Comparison of ENCODE assay signal across 13 cellular contexts in the genomic region with DNA sequence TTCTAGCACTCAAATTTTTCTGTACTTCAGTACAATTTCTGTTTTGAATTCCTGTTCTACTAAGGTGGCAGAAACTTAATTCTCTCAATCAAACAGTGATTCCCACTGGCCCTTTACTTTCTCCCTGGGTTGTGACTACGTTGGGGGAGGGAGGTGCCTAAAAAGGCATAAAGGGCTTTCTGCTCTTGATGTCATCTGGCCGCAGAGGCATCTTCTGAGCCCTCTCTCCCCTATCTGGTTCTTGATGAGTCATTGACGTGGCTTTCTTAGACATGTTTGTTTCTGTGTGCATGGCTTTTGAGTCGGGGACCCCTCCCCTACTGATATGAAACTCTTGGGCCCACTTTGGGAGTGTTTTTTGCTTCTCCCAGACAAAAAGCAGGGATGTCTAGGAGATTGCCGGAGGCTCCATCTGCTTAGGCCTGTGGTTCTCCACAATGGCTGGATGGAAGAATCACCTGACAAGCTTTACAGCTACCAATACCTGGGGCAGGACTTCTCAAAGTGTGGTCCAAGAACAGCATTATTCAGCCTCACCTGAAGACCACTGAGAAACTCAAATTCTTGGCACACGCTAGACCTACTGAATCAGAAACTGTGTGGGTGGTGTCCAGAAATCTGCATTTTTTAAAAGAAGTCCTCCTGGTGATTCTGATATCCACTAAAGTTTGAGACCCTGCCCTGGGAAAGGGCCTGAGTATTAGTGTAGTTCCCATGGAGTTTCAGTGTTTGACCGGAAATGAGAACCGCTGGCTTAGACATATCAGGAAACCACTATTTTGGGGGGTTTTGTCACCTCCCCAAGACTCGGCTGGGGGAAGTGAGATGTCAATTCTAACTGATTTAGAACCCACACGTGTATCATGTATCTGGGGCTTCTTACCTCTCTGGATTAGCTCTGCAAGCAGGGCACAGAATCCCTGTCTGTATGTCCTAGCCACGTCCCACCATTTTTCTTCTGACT.
DNase-seq lines count a peak whose midpoint lies in the region; ATAC-seq lines count a peak whose summit lies in the region.
"Had no signal": no experiment of that assay in that cellular context is flagged by ENCODE, and none has a peak within 500 bp of the region (broad histone marks: within the 10 kb centered on the region; RNA-seq: fewer than 3 reads in every experiment).

No MANE protein-coding gene starts in this region.

- H3K79me1 ChIP-seq in neuronal stem cell (ENCODE audit: low read depth, low read length), result no peaks in the 10 kb centered on the region

- H3K36me3 ChIP-seq in neuronal stem cell (replicated peaks in 1 of 2; ENCODE audit: control insufficient read depth in 2 of 2, insufficient read depth in 2 of 2, low read length in 2 of 2), result no peaks in the 10 kb centered on the region
- H3K36me3 ChIP-seq: cardiac muscle cell, sigmoid colon had no signal

- H3K27ac ChIP-seq in neuronal stem cell (replicated peaks; ENCODE audit: low read length), result no peak overlapping the region
- H3K27ac ChIP-seq: cardiac muscle cell, sigmoid colon had no signal

- H3K4me3 Mint-ChIP-seq in activated naive CD8-positive, alpha-beta T cell treated with anti-CD3 and anti-CD28 coated beads for 36 hours, result no peak overlapping the region
- H3K4me3 Mint-ChIP-seq: CD4-positive, CD25-positive, alpha-beta regulatory T cell had no signal

- no peaks in the 10 kb centered on the region for H3K27me3 ChIP-seq in neuronal stem cell (ENCODE audit: control insufficient read depth in 3 of 3, insufficient read depth in 3 of 3, low read depth in 1 of 3, low read length in 3 of 3)
- H3K27me3 ChIP-seq: cardiac muscle cell, sigmoid colon had no signal

- peaks cover 7% of the 10 kb centered on the region for H3K27me3 Mint-ChIP-seq in activated naive CD8-positive, alpha-beta T cell treated with anti-CD3 and anti-CD28 coated beads for 36 hours
- H3K27me3 Mint-ChIP-seq: CD4-positive, CD25-positive, alpha-beta regulatory T cell had no signal

- H2AFZ ChIP-seq in neuronal stem cell (ENCODE audit: low read length), result peak overlapping the region; percentile 60

- H3K18ac ChIP-seq in neuronal stem cell (ENCODE audit: low read length), result no peak overlapping the region

- no peak overlapping the region for H4K8ac ChIP-seq in neuronal stem cell (ENCODE audit: low read depth, low read length)

- H2BK5ac ChIP-seq in neuronal stem cell (ENCODE audit: low read length), result no peak overlapping the region

- ATAC-seq in GM21786 (IDR thresholded peaks at IDR 0.05; ENCODE audit: unreplicated experiment) (peak; percentile 57), HG02970 (IDR thresholded peaks at IDR 0.05; ENCODE audit: low FRiP score, unreplicated experiment) (no peak), HG03097 (IDR thresholded peaks at IDR 0.05; ENCODE audit: low FRiP score, unreplicated experiment) (no peak)
- ATAC-seq: Panc1 had no signal

- no peaks in the 10 kb centered on the region for H3K9me3 Mint-ChIP-seq in activated naive CD8-positive, alpha-beta T cell treated with anti-CD3 and anti-CD28 coated beads for 36 hours

- DNase-seq in ELF-1 (ENCODE audit: low read depth, low spot score), result peak; percentile 61
- peak; percentile 10 for DNase-seq in activated naive CD8-positive, alpha-beta T cell treated with anti-CD3 and anti-CD28 coated beads for 36 hours
- no peak for DNase-seq in neuronal stem cell (ENCODE audit: low spot score)
- no peak for DNase-seq in occipital lobe (lab: John Stamatoyannopoulos, UW)
- DNase-seq in stimulated activated CD4-positive, alpha-beta T cell treated with anti-CD3 and anti-CD28 coated beads, Interleukin-1b, Interleukin-23, amount 100 ng/mL, for 48 hours, result no peak
- DNase-seq: CD4-positive, CD25-positive, alpha-beta regulatory T cell; mucosa of descending colon; sigmoid colon had no signal

- no peak overlapping the region for H3K14ac ChIP-seq in neuronal stem cell (ENCODE audit: low read length)

- H3K4me1 ChIP-seq in neuronal stem cell (ENCODE audit: control insufficient read depth in 2 of 2, insufficient read depth in 1 of 2, low read depth in 1 of 2, low read length in 2 of 2), result peaks cover 4 to 33% of the 10 kb centered on the region in 2 donors

- no peaks in the 10 kb centered on the region for H3K9me3 ChIP-seq in neuronal stem cell (replicated peaks in 1 of 2; ENCODE audit: control insufficient read depth in 2 of 2, insufficient read depth in 1 of 2, low read depth in 1 of 2, low read length in 2 of 2)
- H3K9me3 ChIP-seq: mucosa of descending colon, sigmoid colon had no signal

- H3K4ac ChIP-seq in neuronal stem cell (ENCODE audit: low read length), result no peak overlapping the region

- no peak overlapping the region for H3K9ac ChIP-seq in neuronal stem cell (ENCODE audit: low read depth, low read length, poor library complexity)

- H3K36me3 Mint-ChIP-seq in activated naive CD8-positive, alpha-beta T cell treated with anti-CD3 and anti-CD28 coated beads for 36 hours, result no peaks in the 10 kb centered on the region
- H3K36me3 Mint-ChIP-seq: CD4-positive, CD25-positive, alpha-beta regulatory T cell had no signal

- no peak overlapping the region for H2AK5ac ChIP-seq in neuronal stem cell (ENCODE audit: low read depth, low read length)

- no peak overlapping the region for H4K91ac ChIP-seq in neuronal stem cell (ENCODE audit: low read depth, low read length, poor library complexity)

- peaks cover 11% of the 10 kb centered on the region for H3K4me1 Mint-ChIP-seq in activated naive CD8-positive, alpha-beta T cell treated with anti-CD3 and anti-CD28 coated beads for 36 hours
- H3K4me1 Mint-ChIP-seq: CD4-positive, CD25-positive, alpha-beta regulatory T cell had no signal

- H3K4me2 ChIP-seq in neuronal stem cell (ENCODE audit: insufficient read depth, low read length, poor library complexity, severe bottlenecking), result no peak overlapping the region

- H2BK120ac ChIP-seq in neuronal stem cell (ENCODE audit: low read depth, low read length), result no peak overlapping the region

- H3K4me3 ChIP-seq in neuronal stem cell (ENCODE audit: low read length in 2 of 2), result no peak overlapping the region
- H3K4me3 ChIP-seq: cardiac muscle cell, mucosa of descending colon, sigmoid colon had no signal

- H3K23ac ChIP-seq in neuronal stem cell (ENCODE audit: low read depth, low read length, poor library complexity), result no peak overlapping the region

- H2BK15ac ChIP-seq in neuronal stem cell (ENCODE audit: low read length), result no peak overlapping the region

- no CpG with 5 or more reads among the region's 11 CpGs for WGBS in neuronal stem cell (ENCODE audit: extremely low coverage in 2 of 2, insufficient read length in 2 of 2, insufficient replicate concordance in 1 of 2), 2 donors

- H3K27ac Mint-ChIP-seq in activated naive CD8-positive, alpha-beta T cell treated with anti-CD3 and anti-CD28 coated beads for 36 hours, result peak overlapping the region; percentile 74
- H3K27ac Mint-ChIP-seq: CD4-positive, CD25-positive, alpha-beta regulatory T cell had no signal

- H2BK12ac ChIP-seq in neuronal stem cell (ENCODE audit: low read length), result no peak overlapping the region

Comparison
In these comparisons a context has a peak if more than half of its experiments do, and no peak if none do; other contexts are left out.
1. DNase-seq: peak in ELF-1 (single experiment) and activated naive CD8-positive, alpha-beta T cell treated with anti-CD3 and anti-CD28 coated beads for 36 hours (single experiment); none in neuronal stem cell (single experiment), occipital lobe (single experiment) and stimulated activated CD4-positive, alpha-beta T cell treated with anti-CD3 and anti-CD28 coated beads, Interleukin-1b, Interleukin-23, amount 100 ng/mL, for 48 hours (single experiment).